23 cellular contexts compared by ENCODE assay signal in genomic region chr6:29734046-29735018, GRCh38. TPM values are rescaled to one million over a fixed set of nuclear protein-coding genes. Genes with fewer than 3 reads are reported as not detected.
A peak's percentile ranks its signal among the peaks of the same experiment; 100 is the strongest.
DNase-seq lines count a peak whose midpoint lies in the region; ATAC-seq and TF ChIP-seq lines count a peak whose summit lies in the region.
"Had no signal": no experiment of that assay in that cellular context is flagged by ENCODE, and none has a peak within 500 bp of the region (broad histone marks: within the 10 kb centered on the region; RNA-seq: fewer than 3 reads in every experiment).

No MANE protein-coding gene starts in this region.

- TF ChIP-seq CTCF in activated CD8-positive, alpha-beta T cell treated with anti-CD3 and anti-CD28 coated beads for 36 hours (IDR thresholded peaks at IDR 0.05): no peak

- peak overlapping the region in 3 of 11 experiments; percentile 5 to 24 (median 14); a peak in 4 of 22 replicates for H3K27ac ChIP-seq in BLaER1 treated with 17β-estradiol and CSF1 and Interleukin-3, amounts not matched to agents 10 nM and 100 nM
- H3K27ac ChIP-seq: KMS-11, thyroid gland had no signal

- CTCF ChIA-PET in activated CD8-positive, alpha-beta T cell treated with anti-CD3 and anti-CD28 coated beads for 36 hours (lab: Charles Lee): interaction anchor here (0.8 to 4.4 kb wide), 9 partner anchors 15 to 102 kb away, joined by 3 to 17 read pairs (median 4); no protein-coding TSS in a partner anchor

- peaks cover 7 to 11% (median 11%) of the 10 kb centered on the region in 10 experiments; a peak in 17 of 20 replicates for H3K4me1 ChIP-seq in BLaER1 treated with 17β-estradiol and CSF1 and Interleukin-3, amounts not matched to agents 10 nM and 100 nM
- H3K4me1 ChIP-seq: HAP-1, thyroid gland had no signal

- H3K4me1 Mint-ChIP-seq in activated CD8-positive, alpha-beta T cell treated with anti-CD3 and anti-CD28 coated beads for 36 hours (ENCODE audit: low read depth): peaks cover 30% of the 10 kb centered on the region
- H3K4me1 Mint-ChIP-seq in activated CD4-positive, alpha-beta T cell treated with anti-CD3 and anti-CD28 coated beads, Interleukin-2, amount 10 ng/mL, durations not matched to agents 24 days and 14 days: peaks cover 23% of the 10 kb centered on the region

- H3K27ac Mint-ChIP-seq in activated CD8-positive, alpha-beta T cell treated with anti-CD3 and anti-CD28 coated beads for 36 hours: peak overlapping the region; percentile 55
- no peak overlapping the region for H3K27ac Mint-ChIP-seq in activated CD4-positive, alpha-beta T cell treated with anti-CD3 and anti-CD28 coated beads, Interleukin-2, amount 10 ng/mL, durations not matched to agents 24 days and 14 days
- H3K27ac Mint-ChIP-seq: activated CD4-positive, alpha-beta T cell treated with anti-CD3 and anti-CD28 coated beads, Interleukin-2, amount 10 ng/mL, durations not matched to agents 7 days and 5 days had no signal

- peak overlapping the region; percentile 9 to 50 (median 33); a peak in 17 of 22 replicates for H3K4me2 ChIP-seq in BLaER1 treated with 17β-estradiol and CSF1 and Interleukin-3, amounts not matched to agents 10 nM and 100 nM
- H3K4me2 ChIP-seq: KMS-11 had no signal

- H3K27me3 Mint-ChIP-seq in activated CD8-positive, alpha-beta T cell treated with anti-CD3 and anti-CD28 coated beads for 36 hours: no peaks in the 10 kb centered on the region
- H3K27me3 Mint-ChIP-seq in activated CD4-positive, alpha-beta T cell treated with anti-CD3 and anti-CD28 coated beads, Interleukin-2, amount 10 ng/mL, durations not matched to agents 24 days and 14 days: no peaks in the 10 kb centered on the region
- H3K27me3 Mint-ChIP-seq: activated CD4-positive, alpha-beta T cell treated with anti-CD3 and anti-CD28 coated beads, Interleukin-2, amount 10 ng/mL, durations not matched to agents 7 days and 5 days; CD8-positive, alpha-beta memory T cell; central memory CD8-positive, alpha-beta T cell had no signal

- no peak overlapping the region for H3K4me3 ChIP-seq in BLaER1 treated with 17β-estradiol and CSF1 and Interleukin-3, amounts not matched to agents 10 nM and 100 nM
- H3K4me3 ChIP-seq: HAP-1, thyroid gland had no signal

- intact Hi-C loops in activated CD8-positive, alpha-beta T cell treated with anti-CD3 and anti-CD28 coated beads for 36 hours (cut with micrococcal nuclease): loop anchor here (5.0 kb wide), 1 partner anchor 98 kb away; no protein-coding TSS in a partner anchor
- intact Hi-C loops in activated CD4-positive, alpha-beta T cell treated with anti-CD3 and anti-CD28 coated beads, Interleukin-2, amount 10 ng/mL, durations not matched to agents 24 days and 14 days (cut with micrococcal nuclease): loop anchor here (10.0 kb wide), 1 partner anchor 230 kb away; no protein-coding TSS in a partner anchor

- no peaks in the 10 kb centered on the region for H3K36me3 Mint-ChIP-seq in activated CD8-positive, alpha-beta T cell treated with anti-CD3 and anti-CD28 coated beads for 36 hours (ENCODE audit: low read depth)
- H3K36me3 Mint-ChIP-seq in activated CD4-positive, alpha-beta T cell treated with anti-CD3 and anti-CD28 coated beads, Interleukin-2, amount 10 ng/mL, durations not matched to agents 24 days and 14 days (ENCODE audit: low read depth): peaks cover 13% of the 10 kb centered on the region

- no peaks in the 10 kb centered on the region for H3K27me3 ChIP-seq in BLaER1 treated with 17β-estradiol and CSF1 and Interleukin-3, amounts not matched to agents 10 nM and 100 nM
- H3K27me3 ChIP-seq: thyroid gland had no signal

- no peak overlapping the region for H3K4me3 Mint-ChIP-seq in activated CD8-positive, alpha-beta T cell treated with anti-CD3 and anti-CD28 coated beads for 36 hours
- H3K4me3 Mint-ChIP-seq in activated CD4-positive, alpha-beta T cell treated with anti-CD3 and anti-CD28 coated beads, Interleukin-2, amount 10 ng/mL, durations not matched to agents 24 days and 14 days: no peak overlapping the region
- H3K4me3 Mint-ChIP-seq: activated CD4-positive, alpha-beta T cell treated with anti-CD3 and anti-CD28 coated beads, Interleukin-2, amount 10 ng/mL, durations not matched to agents 7 days and 5 days; CD8-positive, alpha-beta memory T cell; central memory CD8-positive, alpha-beta T cell had no signal

- H3K9ac ChIP-seq in BLaER1 treated with 17β-estradiol and CSF1 and Interleukin-3, amounts not matched to agents 10 nM and 100 nM: no peak overlapping the region
- H3K9ac ChIP-seq: KMS-11 had no signal

- ATAC-seq in activated CD8-positive, alpha-beta T cell treated with anti-CD3 and anti-CD28 coated beads for 36 hours: peak; percentile 68
- no peak for ATAC-seq in HG03108 (IDR thresholded peaks at IDR 0.05; ENCODE audit: unreplicated experiment)
- ATAC-seq: esophagus mucosa, left cardiac atrium had no signal

- H4K20me1 ChIP-seq in BLaER1 treated with 17β-estradiol and CSF1 and Interleukin-3, amounts not matched to agents 10 nM and 100 nM: no peaks in the 10 kb centered on the region

- DNase-seq in HT1080 (ENCODE audit: low read depth) (peak; percentile 27), kidney tubule cell (ENCODE audit: low spot score) (peak; percentile 27), NCI-H2107 (lab: John Stamatoyannopoulos, UW) (no peak)
- DNase-seq in activated CD8-positive, alpha-beta T cell treated with anti-CD3 and anti-CD28 coated beads for 36 hours: no peak
- no peak for DNase-seq in activated CD4-positive, alpha-beta T cell treated with anti-CD3 and anti-CD28 coated beads, Interleukin-2, amount 10 ng/mL, durations not matched to agents 24 days and 14 days
- DNase-seq: activated CD4-positive, alpha-beta T cell treated with anti-CD3 and anti-CD28 coated beads, Interleukin-2, amount 10 ng/mL, durations not matched to agents 7 days and 5 days; activated gamma-delta T cell; CD8-positive, alpha-beta memory T cell; DMS79; left cardiac atrium; NCI-H1092 treated with DMSO at 0.1 percent for 48 hours; NCI-H2081; NCI-H446 treated with DMSO at 0.1 percent for 48 hours; NK-92 treated with Interleukin-12 subunit alpha and Interleukin-12 subunit beta, amount 100 ng/mL, for 24 hours; posterior cingulate gyrus; thyroid gland had no signal

- peaks cover 0 to 10% (median 7%) of the 10 kb centered on the region in 11 experiments; a peak in 8 of 22 replicates for H3K9me3 ChIP-seq in BLaER1 treated with 17β-estradiol and CSF1 and Interleukin-3, amounts not matched to agents 10 nM and 100 nM (replicated peaks in 1 of 11)
- H3K9me3 ChIP-seq: HAP-1, thyroid gland had no signal

- H3K36me3 ChIP-seq in BLaER1 treated with 17β-estradiol and CSF1 and Interleukin-3, amounts not matched to agents 10 nM and 100 nM: peaks cover 0 to 10% (median 0%) of the 10 kb centered on the region in 11 experiments; a peak in 5 of 22 replicates
- H3K36me3 ChIP-seq: HAP-1, thyroid gland had no signal

- H3K9me3 Mint-ChIP-seq in activated CD8-positive, alpha-beta T cell treated with anti-CD3 and anti-CD28 coated beads for 36 hours: no peaks in the 10 kb centered on the region
- H3K9me3 Mint-ChIP-seq in activated CD4-positive, alpha-beta T cell treated with anti-CD3 and anti-CD28 coated beads, Interleukin-2, amount 10 ng/mL, durations not matched to agents 24 days and 14 days: peaks cover 4% of the 10 kb centered on the region

- POLR2A ChIA-PET in activated CD8-positive, alpha-beta T cell treated with anti-CD3 and anti-CD28 coated beads for 36 hours (lab: Charles Lee): interaction anchor here (0.6 to 1.6 kb wide), 4 partner anchors 9 to 25 kb away, joined by 3 to 7 read pairs (median 4); no protein-coding TSS in a partner anchor

RNA-seq across cellular contexts. Expression of gene HLA-F, which starts 11.1 kb away (rescaled TPM):
- 0.40 and 0.90 TPM in 2 replicates for total RNA-seq in HT1080 (2014; rRNA removed; shearing (Covaris generic))
- 2.4 and 2.6 TPM in 2 replicates for polyA plus RNA-seq in HT1080 (2015; cell fraction: cytosol; rRNA removed)
- polyA plus RNA-seq in HT1080 (2015; cell fraction: nucleus; rRNA removed): 8.9 and 10.3 TPM in 2 replicates
- 100 to 1,000 TPM; 172 TPM for total RNA-seq in activated CD8-positive, alpha-beta T cell treated with anti-CD3 and anti-CD28 coated beads for 36 hours
- total RNA-seq in activated CD4-positive, alpha-beta T cell treated with anti-CD3 and anti-CD28 coated beads, Interleukin-2, amount 10 ng/mL, durations not matched to agents 24 days and 14 days: 254 and 270 TPM in 2 replicates
- polyA plus RNA-seq: neural cell had no signal

RNA-seq across cellular contexts. Expression of gene ZFP57, which starts 53.4 kb away (rescaled TPM):
- not detected in 2 replicates for total RNA-seq in HT1080 (2014; rRNA removed; shearing (Covaris generic))
- not detected in 2 replicates for polyA plus RNA-seq in HT1080 (2015; cell fraction: cytosol; rRNA removed)
- polyA plus RNA-seq in HT1080 (2015; cell fraction: nucleus; rRNA removed): not detected in 2 replicates
- total RNA-seq in activated CD8-positive, alpha-beta T cell treated with anti-CD3 and anti-CD28 coated beads for 36 hours: not detected
- 2.0 and 2.7 TPM in 2 replicates for total RNA-seq in activated CD4-positive, alpha-beta T cell treated with anti-CD3 and anti-CD28 coated beads, Interleukin-2, amount 10 ng/mL, durations not matched to agents 24 days and 14 days
- total RNA-seq: activated CD4-positive, alpha-beta T cell treated with anti-CD3 and anti-CD28 coated beads, Interleukin-2, amount 10 ng/mL, durations not matched to agents 7 days and 5 days; thyroid gland had no signal
- polyA plus RNA-seq: neural cell had no signal

Comparison
In these comparisons a context has a peak if more than half of its experiments do, and no peak if none do; other contexts are left out.
1. DNase-seq: peak in HT1080 (single experiment) and kidney tubule cell (single experiment); none in activated CD8-positive, alpha-beta T cell treated with anti-CD3 and anti-CD28 coated beads for 36 hours (single experiment), activated CD4-positive, alpha-beta T cell treated with anti-CD3 and anti-CD28 coated beads, Interleukin-2, amount 10 ng/mL, durations not matched to agents 24 days and 14 days (single experiment) and NCI-H2107 (single experiment).
2. RNA of gene HLA-F, which starts 11.1 kb away (total RNA-seq): 254 to 270 TPM in activated CD4-positive, alpha-beta T cell treated with anti-CD3 and anti-CD28 coated beads, Interleukin-2, amount 10 ng/mL, durations not matched to agents 24 days and 14 days and 172 TPM in activated CD8-positive, alpha-beta T cell treated with anti-CD3 and anti-CD28 coated beads for 36 hours; 0.40 to 0.90 TPM in HT1080; every median in the first group is over 10 times any median in the second.